Comparison of ENCODE assay signal across 9 cellular contexts in genomic region chr1:157994704-157995540, GRCh38. TPM values are rescaled to one million over a fixed set of nuclear protein-coding genes. Genes with fewer than 3 reads are reported as not detected.
DNase-seq lines count a peak whose midpoint lies in the region; ATAC-seq, FAIRE-seq and TF ChIP-seq lines count a peak whose summit lies in the region.
"Had no signal": no experiment of that assay in that cellular context is flagged by ENCODE, and none has a peak within 500 bp of the region (broad histone marks: within the 10 kb centered on the region; RNA-seq: fewer than 3 reads in every experiment).

No MANE protein-coding gene starts in this region.

- H3K9ac ChIP-seq in HCT116 (ENCODE audit: low read length) (peak overlapping the region; percentile 92), astrocyte (ENCODE audit: low read length) (peak overlapping the region; percentile 96), kidney (ENCODE audit: low read length in 2 of 2) (peak overlapping the region; percentile 60 to 66)
- H3K9ac ChIP-seq: KMS-11 had no signal

- no peaks in the 10 kb centered on the region for H3K27me3 Mint-ChIP-seq in astrocyte (ENCODE audit: low read depth, unreplicated experiment)
- peaks cover 41 to 47% of the 10 kb centered on the region in 2 donors for H3K27me3 Mint-ChIP-seq in stimulated activated naive B cell treated with anti-CD40 and anti-IgM and Interleukin-4, amounts not matched to agents 10 μg/mL and 1 μg/mL and 100 μg/mL, for 72 hours

- TF ChIP-seq POLR2A in HCT116 (IDR thresholded peaks at IDR 0.05; ENCODE audit: borderline replicate concordance, extremely low read depth, insufficient read depth, insufficient read length), result no peak

- DNase-seq in HCT116 (ENCODE audit: low read depth, low spot score), result no peak
- DNase-seq in astrocyte (ENCODE audit: low read depth), result no peak
- DNase-seq in kidney, result no peak
- DNase-seq in stimulated activated naive B cell treated with anti-CD40 and anti-IgM and Interleukin-4, amounts not matched to agents 10 μg/mL and 1 μg/mL and 100 μg/mL, for 72 hours, result no peak
- DNase-seq in HuH-7.5 (ENCODE audit: low spot score), result no peak
- no peak for DNase-seq in globus pallidus (ENCODE audit: low spot score)
- DNase-seq in pons (ENCODE audit: low spot score), result no peak
- no peak for DNase-seq in NCI-H2227 treated with DMSO at 0.1 percent for 48 hours (lab: John Stamatoyannopoulos, UW)

- peaks cover 5% of the 10 kb centered on the region for H3K36me3 Mint-ChIP-seq in astrocyte (ENCODE audit: low read depth, unreplicated experiment)
- no peaks in the 10 kb centered on the region for H3K36me3 Mint-ChIP-seq in stimulated activated naive B cell treated with anti-CD40 and anti-IgM and Interleukin-4, amounts not matched to agents 10 μg/mL and 1 μg/mL and 100 μg/mL, for 72 hours

- TF ChIP-seq CTCF in HCT116 (IDR thresholded peaks at IDR 0.05 in 2 of 3, conservative IDR thresholded peaks at IDR 0.05 in 1 of 3; ENCODE audit: borderline replicate concordance in 1 of 3, insufficient read depth in 1 of 3, low read depth in 2 of 3, low read length in 2 of 3) (no peak), astrocyte (IDR thresholded peaks at IDR 0.05; ENCODE audit: insufficient read depth, low read depth, low read length) (no peak), kidney (IDR thresholded peaks at IDR 0.05; ENCODE audit: borderline replicate concordance, extremely low read depth, insufficient read depth) (no peak)

- no peak for ATAC-seq in HCT116
- ATAC-seq in stimulated activated naive B cell treated with anti-CD40 and anti-IgM and Interleukin-4, amounts not matched to agents 10 μg/mL and 1 μg/mL and 100 μg/mL, for 72 hours (replicated peaks), result no peak

- peaks cover 10 to 26% of the 10 kb centered on the region in 2 experiments; a peak in 3 of 4 replicates for H3K4me1 ChIP-seq in HCT116 (ENCODE audit: control insufficient read depth in 1 of 2, insufficient read depth in 2 of 2, low read length in 2 of 2)
- H3K4me1 ChIP-seq in astrocyte (ENCODE audit: insufficient read depth, low read length), result peaks cover 27% of the 10 kb centered on the region
- H3K4me1 ChIP-seq in kidney (ENCODE audit: control insufficient read depth in 1 of 2, insufficient read depth in 1 of 2, low read depth in 1 of 2, low read length in 2 of 2), result peaks cover 6 to 13% of the 10 kb centered on the region in 2 donors

- H3K27ac ChIP-seq in HCT116 (ENCODE audit: low read depth, low read length) (no peak overlapping the region), astrocyte (ENCODE audit: low read depth, low read length) (peak overlapping the region; percentile 43), kidney (ENCODE audit: low read depth in 2 of 2, low read length in 2 of 2) (peak overlapping the region; percentile 69 to 92)
- H3K27ac ChIP-seq: KMS-11 had no signal

- H3K27ac Mint-ChIP-seq in astrocyte (ENCODE audit: unreplicated experiment), result peak overlapping the region; percentile 70
- no peak overlapping the region for H3K27ac Mint-ChIP-seq in stimulated activated naive B cell treated with anti-CD40 and anti-IgM and Interleukin-4, amounts not matched to agents 10 μg/mL and 1 μg/mL and 100 μg/mL, for 72 hours

- peak overlapping the region; percentile 87 to 93 for H3K4me3 ChIP-seq in HCT116 (replicated peaks in 1 of 2; ENCODE audit: low read depth in 1 of 2, low read length in 2 of 2)
- H3K4me3 ChIP-seq in astrocyte (ENCODE audit: insufficient read depth, low read depth, low read length), result peak overlapping the region; percentile 94
- H3K4me3 ChIP-seq in kidney (ENCODE audit: low read length in 2 of 2), result peak overlapping the region; percentile 57 to 69

- H4K20me1 ChIP-seq in HCT116 (ENCODE audit: insufficient read depth) (no peaks in the 10 kb centered on the region), astrocyte (ENCODE audit: insufficient read depth, low read length) (peaks cover 54% of the 10 kb centered on the region)

- peaks cover 40% of the 10 kb centered on the region for H3K4me1 Mint-ChIP-seq in astrocyte (ENCODE audit: low read depth, unreplicated experiment)
- peaks cover 10 to 14% of the 10 kb centered on the region in 2 donors for H3K4me1 Mint-ChIP-seq in stimulated activated naive B cell treated with anti-CD40 and anti-IgM and Interleukin-4, amounts not matched to agents 10 μg/mL and 1 μg/mL and 100 μg/mL, for 72 hours

- H3K36me3 ChIP-seq in HCT116 (ENCODE audit: control insufficient read depth in 1 of 2, insufficient read depth in 2 of 2, low read length in 2 of 2), result no peaks in the 10 kb centered on the region
- H3K36me3 ChIP-seq in astrocyte (ENCODE audit: insufficient read depth, low read length), result peaks cover 2% of the 10 kb centered on the region
- no peaks in the 10 kb centered on the region for H3K36me3 ChIP-seq in kidney (ENCODE audit: control insufficient read depth in 1 of 2, insufficient read depth in 2 of 2, low read length in 2 of 2)

- RAD21 ChIA-PET in HCT116 (lab: Charles Lee; ENCODE audit: low non-redundant PET in 1 of 2, low total read pairs in 2 of 2, uncharacterized antibody in 2 of 2, unreplicated experiment in 2 of 2), result no interaction called here

- CTCF ChIA-PET in HCT116 (lab: Charles Lee), result interaction anchor here (0.6 to 5.5 kb wide), 4 partner anchors 13 to 123 kb away, joined by 3 to 223 read pairs (median 4); no protein-coding TSS in a partner anchor

- no peak for TF ChIP-seq RAD21 in HCT116 (IDR thresholded peaks at IDR 0.05; ENCODE audit: low read depth)

- H3K27me3 ChIP-seq in HCT116 (ENCODE audit: insufficient read depth, low read length) (no peaks in the 10 kb centered on the region), astrocyte (ENCODE audit: insufficient read depth, low read length) (no peaks in the 10 kb centered on the region)

- no peak overlapping the region for H2AFZ ChIP-seq in HCT116 (ENCODE audit: low read depth, low read length, poor library complexity, severe bottlenecking)
- H2AFZ ChIP-seq in astrocyte (ENCODE audit: low read depth, low read length), result no peak overlapping the region

- no peaks in the 10 kb centered on the region for H3K9me3 Mint-ChIP-seq in astrocyte (ENCODE audit: unreplicated experiment)
- H3K9me3 Mint-ChIP-seq in stimulated activated naive B cell treated with anti-CD40 and anti-IgM and Interleukin-4, amounts not matched to agents 10 μg/mL and 1 μg/mL and 100 μg/mL, for 72 hours, result no peaks in the 10 kb centered on the region

- BruUV-seq in HCT116 (replicated peaks; lab: Mats Ljungman, UMichigan), result TSS peak; percentile 73

- peak overlapping the region; percentile 88 for H3K4me3 Mint-ChIP-seq in astrocyte (ENCODE audit: unreplicated experiment)
- H3K4me3 Mint-ChIP-seq in stimulated activated naive B cell treated with anti-CD40 and anti-IgM and Interleukin-4, amounts not matched to agents 10 μg/mL and 1 μg/mL and 100 μg/mL, for 72 hours, result peak overlapping the region; percentile 1 to 2

- H3K9me3 ChIP-seq in HCT116 (ENCODE audit: control insufficient read depth in 1 of 2, insufficient read depth in 1 of 2, low read depth in 1 of 2, low read length in 2 of 2) (no peaks in the 10 kb centered on the region), astrocyte (ENCODE audit: insufficient read depth, low read depth, low read length) (no peaks in the 10 kb centered on the region), kidney (ENCODE audit: control insufficient read depth in 1 of 2, low read length in 2 of 2) (no peaks in the 10 kb centered on the region)

- POLR2A ChIA-PET in HCT116 (lab: Charles Lee), result no interaction called here

- H3K4me2 ChIP-seq in HCT116 (ENCODE audit: low read length) (peak overlapping the region; percentile 93), astrocyte (ENCODE audit: low read length) (peak overlapping the region; percentile 90)
- H3K4me2 ChIP-seq: KMS-11 had no signal

- intact Hi-C loops in HCT116 (cut with micrococcal nuclease) (no loop called here), kidney (cut with DNase I) (loop anchor here (10.0 kb wide), 1 partner anchor 90 kb away; no protein-coding TSS in a partner anchor)

- FAIRE-seq in astrocyte (lab: Jason Lieb, UNC), result no peak
- no peak for FAIRE-seq in kidney (lab: Jason Lieb, UNC)

- no peaks in the 10 kb centered on the region for H3K9me2 ChIP-seq in HCT116 (ENCODE audit: insufficient read depth)

- H3K79me2 ChIP-seq in HCT116 (ENCODE audit: insufficient read depth, low read length), result peaks cover 63% of the 10 kb centered on the region
- peaks cover 65% of the 10 kb centered on the region for H3K79me2 ChIP-seq in astrocyte (ENCODE audit: insufficient read depth, low read length)

TF ChIP-seq in HCT116, 20 proteins besides CTCF, POLR2A, EP300 and RAD21:
- no peak for TF ChIP-seq ZNF274 (IDR thresholded peaks at IDR 0.05; ENCODE audit: low read depth, low read length)
- no peak for TF ChIP-seq SIN3A (IDR thresholded peaks at IDR 0.05; ENCODE audit: low read depth)
- TF ChIP-seq EZH2 (IDR thresholded peaks at IDR 0.05), result no peak
- TF ChIP-seq YY1 (IDR thresholded peaks at IDR 0.05; ENCODE audit: extremely low read depth, insufficient replicate concordance, low read depth, low read length), result no peak
- TF ChIP-seq POLR2AphosphoS5 (IDR thresholded peaks at IDR 0.05; ENCODE audit: low read depth, low read length), result no peak
- no peak for TF ChIP-seq CBX3 (IDR thresholded peaks at IDR 0.05; ENCODE audit: low read depth)
- no peak for TF ChIP-seq MAX (IDR thresholded peaks at IDR 0.05)
- TF ChIP-seq ZBTB33 (IDR thresholded peaks at IDR 0.05; ENCODE audit: extremely low read depth, insufficient replicate concordance, low read length), result no peak

RNA-seq across cellular contexts. Expression of gene KIRREL1, which starts 1.5 kb away (rescaled TPM):
- total RNA-seq in HCT116 (2021; ENCODE audit: unreplicated experiment) (20.0 TPM), astrocyte (195 and 231 TPM in 2 replicates), kidney (54.9 TPM)
- 12.6 and 14.3 TPM in 2 replicates for polyA plus RNA-seq in HCT116 (2012)
- 13.7 TPM for polyA plus RNA-seq in kidney (ENCODE audit: insufficient read depth, low read depth, low replicate concordance)
